Comparison of ENCODE assay signal across 28 cellular contexts in the genomic region with DNA sequence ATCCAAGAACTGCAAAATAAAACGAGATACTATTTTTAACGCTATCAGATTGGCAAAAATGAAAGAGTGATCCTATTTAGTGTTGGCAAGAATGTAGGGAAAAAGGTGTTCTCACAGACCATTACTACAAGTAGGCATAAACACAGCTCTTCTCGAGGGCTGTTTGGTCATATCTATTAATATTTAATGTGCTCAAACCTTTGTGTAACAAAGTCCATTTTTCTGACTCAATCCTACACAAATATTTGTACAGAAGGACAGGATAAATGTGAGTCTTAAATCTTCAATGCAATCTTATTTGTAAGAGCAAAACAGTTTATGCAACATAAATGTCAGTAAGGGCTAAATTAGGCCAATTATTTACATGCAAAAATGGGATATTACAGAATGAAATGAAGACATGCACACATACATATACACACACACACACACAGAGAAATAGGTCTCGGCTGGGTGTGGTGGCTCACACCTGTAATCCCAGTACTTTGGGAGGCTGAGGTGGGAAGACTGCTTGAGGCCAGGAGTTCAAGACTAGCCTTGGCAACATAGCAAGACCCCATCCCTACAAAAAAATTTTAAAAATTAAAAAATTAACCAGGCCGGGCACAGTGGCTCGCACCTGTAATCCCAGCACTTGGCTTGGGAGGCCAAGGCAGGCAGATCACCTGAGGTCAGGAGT.
"Had no signal": no experiment of that assay in that cellular context is flagged by ENCODE, and none has a peak within 500 bp of the region (broad histone marks: within the 10 kb centered on the region; RNA-seq: fewer than 3 reads in every experiment).

No MANE protein-coding gene starts in this region.

- H3K4me3 ChIP-seq: breast epithelium, heart left ventricle, left lung, lung, neural progenitor cell, psoas muscle, right atrium auricular region, spleen, testis, transverse colon had no signal

- DNase-seq: activated CD4-positive, alpha-beta T cell treated with anti-CD3 and anti-CD28 coated beads for 4 hours; activated CD4-positive, alpha-beta T cell treated with anti-CD3 and anti-CD28 coated beads, Interleukin-2, amount 50 U/mL, for 4 hours; activated CD8-positive, alpha-beta memory T cell treated with anti-CD3 and anti-CD28 coated beads, Interleukin-2, amount 50 U/mL, for 48 hours; activated T-cell treated with anti-CD3 and anti-CD28 coated beads, Interleukin-2, amount 50 U/mL, for 24 hours; central memory CD4-positive, alpha-beta T cell; foreskin keratinocyte; heart left ventricle; kidney glomerular epithelial cell; left lung; mesendoderm; natural killer cell; occipital lobe; spleen; stimulated activated CD4-positive, alpha-beta T cell treated with anti-CD3 and anti-CD28 coated beads, Interleukin-2, amount 100 ng/mL, for 48 hours; stimulated activated naive CD4-positive, alpha-beta T cell treated with Interleukin-2 at 50 U/mL for 16 hours; T-helper 1 cell; testis; transverse colon had no signal

- H3K79me2 ChIP-seq: parathyroid adenoma had no signal

- ATAC-seq: esophagus mucosa, foreskin keratinocyte, heart left ventricle, left lung, natural killer cell, psoas muscle had no signal

- H3K4me2 ChIP-seq: neural progenitor cell had no signal

- H3K4me1 Mint-ChIP-seq: activated naive CD4-positive, alpha-beta T cell treated with anti-CD3 and anti-CD28 coated beads, Interleukin-2, amount 50 U/mL, for 24 hours; natural killer cell; neural progenitor cell had no signal

- H3K9me3 ChIP-seq: breast epithelium, heart left ventricle, left lung, psoas muscle, right atrium auricular region, spleen, testis, transverse colon had no signal

- H3K36me3 Mint-ChIP-seq: activated naive CD4-positive, alpha-beta T cell treated with anti-CD3 and anti-CD28 coated beads, Interleukin-2, amount 50 U/mL, for 24 hours had no signal

- H3K4me1 ChIP-seq: breast epithelium, foreskin keratinocyte, heart left ventricle, left lung, parathyroid adenoma, psoas muscle, right atrium auricular region, spleen, testis, transverse colon had no signal

- FAIRE-seq: urothelium cell line had no signal

- H3K27me3 Mint-ChIP-seq: activated naive CD4-positive, alpha-beta T cell treated with anti-CD3 and anti-CD28 coated beads, Interleukin-2, amount 50 U/mL, for 24 hours; activated T-cell treated with anti-CD3 and anti-CD28 coated beads, Interleukin-2, amount 50 U/mL, for 24 hours had no signal

- H3K27ac Mint-ChIP-seq: activated naive CD4-positive, alpha-beta T cell treated with anti-CD3 and anti-CD28 coated beads, Interleukin-2, amount 50 U/mL, for 24 hours; activated T-cell treated with anti-CD3 and anti-CD28 coated beads, Interleukin-2, amount 50 U/mL, for 24 hours; natural killer cell; neural progenitor cell; T-helper 2 cell treated with Interferon-gamma antibody and Interleukin-4, amounts not matched to agents 5 μg/mL and 100 μg/mL, for 36 hours had no signal

- H3K36me3 ChIP-seq: breast epithelium, right atrium auricular region, transverse colon had no signal

- H3K9me3 Mint-ChIP-seq: activated naive CD4-positive, alpha-beta T cell treated with anti-CD3 and anti-CD28 coated beads, Interleukin-2, amount 50 U/mL, for 24 hours; activated T-cell treated with anti-CD3 and anti-CD28 coated beads, Interleukin-2, amount 50 U/mL, for 24 hours; natural killer cell; neural progenitor cell; T-helper 2 cell treated with Interferon-gamma antibody and Interleukin-4, amounts not matched to agents 5 μg/mL and 100 μg/mL, for 36 hours had no signal

- H3K27me3 ChIP-seq: breast epithelium, foreskin keratinocyte, heart left ventricle, left lung, neural progenitor cell, right atrium auricular region, spleen, testis, transverse colon had no signal

- H2AFZ ChIP-seq: neural progenitor cell, parathyroid adenoma had no signal

- H3K27ac ChIP-seq: breast epithelium, foreskin keratinocyte, heart left ventricle, left lung, neural progenitor cell, parathyroid adenoma, psoas muscle, right atrium auricular region, spleen, testis, transverse colon had no signal

- H3K4me3 Mint-ChIP-seq: activated naive CD4-positive, alpha-beta T cell treated with anti-CD3 and anti-CD28 coated beads, Interleukin-2, amount 50 U/mL, for 24 hours; activated T-cell treated with anti-CD3 and anti-CD28 coated beads, Interleukin-2, amount 50 U/mL, for 24 hours; natural killer cell; neural progenitor cell; T-helper 2 cell treated with Interferon-gamma antibody and Interleukin-4, amounts not matched to agents 5 μg/mL and 100 μg/mL, for 36 hours had no signal
